Comparison of ENCODE assay signal across 2 cellular contexts in genomic region chr18:28176674-28176932, GRCh38.
TF ChIP-seq lines count a peak whose summit lies in the region.

No MANE protein-coding gene starts in this region.

TF ChIP-seq in IMR-90, 13 proteins besides CTCF, POLR2A, EP300 and RAD21 (continued from another document):
- TF ChIP-seq CHD1 (IDR thresholded peaks at IDR 0.05; ENCODE audit: low read depth, low read length), result no peak
- TF ChIP-seq MXI1 (IDR thresholded peaks at IDR 0.05; ENCODE audit: borderline replicate concordance, low read depth, low read length), result no peak
- TF ChIP-seq MAZ (IDR thresholded peaks at IDR 0.05; ENCODE audit: borderline replicate concordance, low read depth, low read length), result no peak

TF ChIP-seq in neural cell, 6 proteins besides CTCF, POLR2A, EP300 and RAD21 (continued from another document):
- no peak for TF ChIP-seq REST (IDR thresholded peaks at IDR 0.05; ENCODE audit: borderline replicate concordance)
- TF ChIP-seq EZH2 (IDR thresholded peaks at IDR 0.05; ENCODE audit: borderline replicate concordance, insufficient read depth, low read length, poor library complexity, severe bottlenecking), result no peak
- TF ChIP-seq SMC3 (conservative IDR thresholded peaks at IDR 0.05; ENCODE audit: poor library complexity), result no peak
- no peak for TF ChIP-seq MXI1 (conservative IDR thresholded peaks at IDR 0.05; ENCODE audit: poor library complexity, severe bottlenecking)
TF ChIP-seq in neural cell: peak in this region for 0.
